10 cellular contexts compared by ENCODE assay signal in genomic region chr1:90723561-90724108, GRCh38. TPM values are rescaled to one million over a fixed set of nuclear protein-coding genes. Genes with fewer than 3 reads are reported as not detected.
DNase-seq lines count a peak whose midpoint lies in the region; ATAC-seq, FAIRE-seq and TF ChIP-seq lines count a peak whose summit lies in the region.
"Had no signal": no experiment of that assay in that cellular context is flagged by ENCODE, and none has a peak within 500 bp of the region (broad histone marks: within the 10 kb centered on the region; RNA-seq: fewer than 3 reads in every experiment).

No MANE protein-coding gene starts in this region.

- H2BK120ac ChIP-seq in H1 (replicated peaks; ENCODE audit: low read depth, low read length) (no peak overlapping the region), trophoblast cell (ENCODE audit: insufficient read depth, low read length, poor library complexity) (no peak overlapping the region)

- no peaks in the 10 kb centered on the region for H3K79me2 ChIP-seq in Karpas-422 (ENCODE audit: low read length)
- no peaks in the 10 kb centered on the region for H3K79me2 ChIP-seq in H1 (ENCODE audit: control insufficient read depth in 1 of 2, insufficient read depth in 2 of 2, low read length in 2 of 2)
- H3K79me2 ChIP-seq in trophoblast cell (ENCODE audit: control insufficient read depth, insufficient read depth, low read length, poor library complexity), result no peaks in the 10 kb centered on the region

- H3K23me2 ChIP-seq in H1 (ENCODE audit: low read depth, low read length), result peaks cover 6% of the 10 kb centered on the region; the same call in 1 of the 2 replicates

- H3K4me3 ChIP-seq in Karpas-422 (ENCODE audit: low read length) (no peak overlapping the region), H1 (ENCODE audit: extremely low read depth in 1 of 4, insufficient read depth in 2 of 4, low read depth in 3 of 4, low read length in 4 of 4) (peak overlapping the region; percentile 23 to 55 (median 33); a peak in 6 of 8 replicates), trophoblast cell (ENCODE audit: low read depth, low read length) (no peak overlapping the region)
- H3K4me3 ChIP-seq: HAP-1 had no signal

- no peak overlapping the region for H2AFZ ChIP-seq in Karpas-422 (ENCODE audit: low read length)
- H2AFZ ChIP-seq in H1 (ENCODE audit: low read length), result no peak overlapping the region
- no peak overlapping the region for H2AFZ ChIP-seq in trophoblast cell (ENCODE audit: insufficient read depth, low read length, poor library complexity)

- H3K23ac ChIP-seq in H1 (ENCODE audit: insufficient read length), result no peak overlapping the region
- no peak overlapping the region for H3K23ac ChIP-seq in trophoblast cell (ENCODE audit: low read length)

- H2AK5ac ChIP-seq in H1 (ENCODE audit: low read depth, low read length) (no peak overlapping the region), trophoblast cell (ENCODE audit: low read length) (no peak overlapping the region)

- H3K4me1 ChIP-seq in Karpas-422 (ENCODE audit: low read length) (no peaks in the 10 kb centered on the region), H1 (replicated peaks in 1 of 4; ENCODE audit: control insufficient read depth in 3 of 4, insufficient read depth in 4 of 4, low read length in 3 of 4) (peaks cover 24 to 54% (median 39%) of the 10 kb centered on the region in 4 experiments), trophoblast cell (ENCODE audit: control insufficient read depth in 1 of 2, insufficient read depth in 2 of 2, low read length in 2 of 2) (peaks cover 26 to 30% of the 10 kb centered on the region in 2 experiments)

- no peak overlapping the region for H3K4ac ChIP-seq in H1 (replicated peaks; ENCODE audit: insufficient read length, low read depth, low read length)
- no peak overlapping the region for H3K4ac ChIP-seq in trophoblast cell (ENCODE audit: low read depth, low read length)

- peak; percentile 77 to 84 for TF ChIP-seq RAD21 in H1 (IDR thresholded peaks at IDR 0.05 in 1 of 2, conservative IDR thresholded peaks at IDR 0.05 in 1 of 2; ENCODE audit: low read depth in 2 of 2, low read length in 2 of 2)

- FAIRE-seq in H1 (lab: Jason Lieb, UNC), result peak; percentile 13
- FAIRE-seq: endometrium had no signal

- H3K27ac ChIP-seq in Karpas-422 (ENCODE audit: low read length), result no peak overlapping the region
- no peak overlapping the region for H3K27ac ChIP-seq in H1 (ENCODE audit: low read depth, low read length)
- no peak overlapping the region for H3K27ac ChIP-seq in trophoblast cell (ENCODE audit: low read depth, low read length)

- H2BK12ac ChIP-seq in H1 (ENCODE audit: low read depth, low read length) (peak overlapping the region; percentile 53; the same call in 1 of the 2 replicates), trophoblast cell (ENCODE audit: low read length) (no peak overlapping the region)

- no peak overlapping the region for H3K4me2 ChIP-seq in Karpas-422 (ENCODE audit: low read depth, low read length, poor library complexity, severe bottlenecking)
- peak overlapping the region; percentile 76 to 90 for H3K4me2 ChIP-seq in H1 (ENCODE audit: insufficient read depth in 1 of 2, low read depth in 2 of 2, low read length in 2 of 2)
- peak overlapping the region; percentile 1 for H3K4me2 ChIP-seq in trophoblast cell (ENCODE audit: low read length)

- POLR2A ChIA-PET in H1 (lab: Charles Lee; ENCODE audit: partially characterized antibody), result interaction anchor here (1.3 to 4.9 kb wide), 3 partner anchors 9 to 298 kb away, joined by 3 to 18 read pairs (median 6); partner anchors contain the start of gene ZNF644

- no peaks in the 10 kb centered on the region for H3K9me3 ChIP-seq in Karpas-422 (ENCODE audit: low read length)
- no peaks in the 10 kb centered on the region for H3K9me3 ChIP-seq in H1 (ENCODE audit: insufficient read depth in 2 of 2, low read depth in 1 of 2, low read length in 1 of 2)
- H3K9me3 ChIP-seq in trophoblast cell (ENCODE audit: insufficient read depth, low read depth, low read length), result peaks cover 2% of the 10 kb centered on the region
- H3K9me3 ChIP-seq: HAP-1 had no signal

- in situ Hi-C loops in G401 (cut with HindIII; ENCODE audit: low sequenced_read_pairs), result no loop called here

- peak; percentile 86 to 96 (median 86) for TF ChIP-seq CTCF in H1 (IDR thresholded peaks at IDR 0.05; ENCODE audit: control extremely low read depth in 1 of 3, insufficient read depth in 1 of 3, low read depth in 1 of 3, low read length in 3 of 3)

- H2BK15ac ChIP-seq in H1 (ENCODE audit: low read length), result no peak overlapping the region

- no peaks in the 10 kb centered on the region for H4K20me1 ChIP-seq in Karpas-422 (ENCODE audit: insufficient read depth, low read depth, low read length)
- H4K20me1 ChIP-seq in H1 (replicated peaks in 1 of 2; ENCODE audit: control insufficient read depth in 1 of 2, insufficient read depth in 2 of 2, low read length in 2 of 2), result peaks cover 4 to 24% of the 10 kb centered on the region in 2 experiments

- H3K18ac ChIP-seq in H1 (ENCODE audit: extremely low read depth, low read length) (peak overlapping the region; percentile 55; the same call in 1 of the 2 replicates), trophoblast cell (ENCODE audit: low read length) (no peak overlapping the region)

- WGBS in H1 (ENCODE audit: extremely low coverage in 1 of 2, insufficient coverage in 1 of 2, insufficient read length in 1 of 2, insufficient replicate concordance in 2 of 2, low coverage in 1 of 2, low lambda C conversion rate in 2 of 2, missing lambda C conversion rate in 1 of 2), 2 experiments, result 1% methylated on average over 24 of the region's 24 CpGs; no CpG with 5 or more reads in 1 of the 2 experiments
- WGBS in trophoblast cell (ENCODE audit: extremely low coverage, insufficient coverage, insufficient read length), result no CpG with 5 or more reads among the region's 24 CpGs

- no peak overlapping the region for H4K5ac ChIP-seq in H1 (ENCODE audit: insufficient read length, low read depth, low read length)

- H2BK5ac ChIP-seq in H1 (ENCODE audit: low read depth, low read length) (no peak overlapping the region), trophoblast cell (ENCODE audit: low read depth, low read length, poor library complexity) (no peak overlapping the region)

- TF ChIP-seq EP300 in H1 (IDR thresholded peaks at IDR 0.05; ENCODE audit: borderline replicate concordance in 1 of 2, low read depth in 2 of 2, low read length in 2 of 2), result no peak

- no peak for TF ChIP-seq POLR2A in H1 (IDR thresholded peaks at IDR 0.05; ENCODE audit: control extremely low read depth in 1 of 2, low read depth in 2 of 2, low read length in 2 of 2)

- no peaks in the 10 kb centered on the region for H3K27me3 ChIP-seq in Karpas-422 (ENCODE audit: low read length)
- H3K27me3 ChIP-seq in H1 (replicated peaks in 1 of 4; ENCODE audit: control insufficient read depth in 3 of 4, extremely low read depth in 1 of 4, insufficient read depth in 3 of 4, low read length in 3 of 4), result peaks cover 88 to 100% (median 95%) of the 10 kb centered on the region in 4 experiments
- H3K27me3 ChIP-seq in trophoblast cell (ENCODE audit: insufficient read depth, low read length), result peaks cover 83% of the 10 kb centered on the region

- H4K91ac ChIP-seq in H1 (replicated peaks; ENCODE audit: insufficient read length, low read length), result no peak overlapping the region
- H4K91ac ChIP-seq in trophoblast cell (ENCODE audit: low read depth, low read length), result no peak overlapping the region

- no peak overlapping the region for H3K14ac ChIP-seq in H1 (ENCODE audit: insufficient read length)
- H3K14ac ChIP-seq in trophoblast cell (ENCODE audit: low read length), result no peak overlapping the region

- H3K79me1 ChIP-seq in H1 (ENCODE audit: low read depth, low read length) (no peaks in the 10 kb centered on the region), trophoblast cell (ENCODE audit: low read length) (no peaks in the 10 kb centered on the region)

- DNase-seq in G401 (ENCODE audit: low spot score) (peak; percentile 47), Karpas-422 (peak; percentile 52), H1 (ENCODE audit: low read depth in 1 of 2, low spot score in 2 of 2) (peak in 1 of 2 experiments; percentile 97), trophoblast cell (no peak), A172 (ENCODE audit: low spot score) (no peak), SW480 (ENCODE audit: low spot score) (no peak), cerebellar nuclear complex (lab: John Stamatoyannopoulos, UW) (no peak)

- no peak overlapping the region for H3K9ac ChIP-seq in Karpas-422 (ENCODE audit: low read length)
- H3K9ac ChIP-seq in H1 (replicated peaks in 1 of 4; ENCODE audit: extremely low read depth in 1 of 4, low read depth in 3 of 4, low read length in 3 of 4), result no peak overlapping the region
- H3K9ac ChIP-seq in trophoblast cell (ENCODE audit: low read length), result no peak overlapping the region

- H3K36me3 ChIP-seq in Karpas-422 (ENCODE audit: insufficient read depth, low read length) (no peaks in the 10 kb centered on the region), H1 (ENCODE audit: control insufficient read depth in 2 of 4, insufficient read depth in 4 of 4, low read length in 3 of 4) (peaks cover 0 to 4% (median 0%) of the 10 kb centered on the region in 4 experiments; a peak in 1 of 8 replicates), trophoblast cell (ENCODE audit: control insufficient read depth in 1 of 2, insufficient read depth in 2 of 2, low read length in 2 of 2) (no peaks in the 10 kb centered on the region)
- H3K36me3 ChIP-seq: HAP-1 had no signal

- CTCF ChIA-PET in H1 (lab: Charles Lee; ENCODE audit: partially characterized antibody), result interaction anchor here (0.6 to 12.8 kb wide), 44 partner anchors 7 to 612 kb away, joined by 3 to 139 read pairs (median 4); partner anchors contain the start of gene BARHL2

- no peak for ATAC-seq in HG03571 (IDR thresholded peaks at IDR 0.05; ENCODE audit: unreplicated experiment)

- H3K9me2 ChIP-seq in Karpas-422 (replicated peaks; ENCODE audit: insufficient read depth, low read length), result no peaks in the 10 kb centered on the region

- no peak overlapping the region for H3K56ac ChIP-seq in H1 (replicated peaks; ENCODE audit: insufficient read length, low read depth, low read length)

- H4K8ac ChIP-seq in H1 (ENCODE audit: extremely low read depth, insufficient read depth, low read length) (no peak overlapping the region; the same call in 1 of the 2 replicates), trophoblast cell (ENCODE audit: low read depth, low read length) (no peak overlapping the region)

- H2BK20ac ChIP-seq in H1 (ENCODE audit: low read length), result no peak overlapping the region

- H4K12ac ChIP-seq in trophoblast cell (ENCODE audit: low read depth, low read length), result no peak overlapping the region

RNA-seq across cellular contexts. Expression of gene BARHL2, which starts 6.5 kb away (rescaled TPM):
- total RNA-seq in G401 (2014; rRNA removed; shearing (Covaris generic)), result 0.06 and 0.07 TPM in 2 replicates
- not detected in 2 replicates for total RNA-seq in Karpas-422 (2014; rRNA removed; shearing (Covaris generic); ENCODE audit: low replicate concordance)
- 0.15 TPM in 2 replicates for total RNA-seq in H1 (2021; fragmentation: NEBNext Ultra II Directional; extraction: Animal tissue kit (Norgen Biotek cat#: 25700))
- polyA plus RNA-seq in H1 (2011; rRNA removed), result not detected in 2 replicates
- not detected for polyA plus RNA-seq in H1 (2011; cell fraction: cytosol; rRNA removed)
- not detected for polyA plus RNA-seq in H1 (2011; cell fraction: nucleus; rRNA removed)
- not detected in 4 replicates for polyA plus RNA-seq in H1 (2012, experiment 1 of 2)
- not detected for polyA plus RNA-seq in H1 (2012, experiment 2 of 2)
- polyA plus RNA-seq in H1 (2013, experiment 1 of 2), result 0.02 TPM
- polyA plus RNA-seq in H1 (2013, experiment 2 of 2), result 0.04 TPM
- not detected in 2 replicates for polyA minus RNA-seq in H1 (2011; rRNA and poly(A)+ RNA removed)
- not detected for polyA minus RNA-seq in H1 (2011; cell fraction: cytosol; rRNA and poly(A)+ RNA removed)
- polyA minus RNA-seq in H1 (2011; cell fraction: nucleus; rRNA and poly(A)+ RNA removed), result not detected
- not detected in 2 replicates for polyA plus RNA-seq in trophoblast cell (2013)
- not detected in 2 replicates for total RNA-seq in A172 (2014; rRNA removed; shearing (Covaris generic))

Comparison
In these comparisons a context has a peak if more than half of its experiments do, and no peak if none do; other contexts are left out.
1. DNase-seq: peak in G401 (single experiment) and Karpas-422 (single experiment); none in trophoblast cell (0 of 2), A172 (single experiment), SW480 (single experiment) and cerebellar nuclear complex (0 of 2).
2. H3K4me3 ChIP-seq: peak in H1 (4 of 4); none in Karpas-422 (single experiment) and trophoblast cell (single experiment).